In the genomic region with DNA sequence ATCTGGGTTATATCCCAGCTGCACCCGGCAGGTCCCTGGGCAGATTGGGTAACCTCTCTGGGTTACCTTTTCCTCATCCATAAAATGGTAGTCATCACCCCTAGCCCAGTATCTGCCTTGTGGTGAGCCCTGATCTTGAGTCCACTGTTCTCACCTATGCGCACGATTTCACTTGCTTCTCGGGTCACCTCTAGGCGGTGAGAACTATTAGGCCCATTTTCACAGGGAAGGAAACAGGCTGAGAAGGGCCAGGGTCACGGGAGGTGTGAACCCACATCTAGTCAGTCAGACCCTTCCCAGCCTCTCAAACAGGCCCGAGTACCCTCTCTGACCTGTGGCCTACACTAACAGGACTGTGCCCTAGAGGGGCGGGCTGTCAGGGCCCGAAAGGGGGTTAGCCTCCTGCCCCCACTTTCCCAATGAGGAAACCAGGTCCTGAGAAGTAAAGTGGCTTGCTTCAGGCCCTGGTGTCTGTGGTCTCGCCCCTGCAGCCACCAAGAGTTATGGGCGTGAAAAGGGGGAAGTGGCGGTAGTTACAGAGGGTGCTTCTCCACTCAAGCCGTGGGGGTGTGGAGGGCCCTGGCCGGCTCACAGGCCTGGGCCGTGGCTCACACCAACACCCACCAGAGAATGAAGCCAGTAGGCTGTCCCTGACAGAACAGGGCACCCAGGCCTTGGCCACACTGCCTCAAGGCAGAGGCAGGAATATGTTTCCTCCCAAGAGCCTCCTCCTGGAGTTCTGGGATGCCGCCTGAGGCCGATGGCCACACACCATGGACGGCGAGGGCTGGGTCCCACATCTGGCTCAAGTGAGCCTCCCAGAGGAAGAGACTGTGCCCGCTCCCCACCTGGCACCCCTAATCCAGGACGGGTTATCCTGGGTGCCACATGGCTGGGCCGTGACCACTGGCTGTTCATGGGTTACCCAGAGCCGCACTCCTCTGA, we compare ENCODE assay signal across 9 cellular contexts. TPM values are rescaled to one million over a fixed set of nuclear protein-coding genes. Genes with fewer than 3 reads are reported as not detected.
DNase-seq lines count a peak whose midpoint lies in the region; ATAC-seq lines count a peak whose summit lies in the region.
"Had no signal": no experiment of that assay in that cellular context is flagged by ENCODE, and none has a peak within 500 bp of the region (broad histone marks: within the 10 kb centered on the region; RNA-seq: fewer than 3 reads in every experiment).

No MANE protein-coding gene starts in this region.

- intact Hi-C loops in activated naive CD4-positive, alpha-beta T cell treated with anti-CD3 and anti-CD28 coated beads for 36 hours (cut with micrococcal nuclease) = no loop called here

- H3K4me3 Mint-ChIP-seq in activated naive CD4-positive, alpha-beta T cell treated with anti-CD3 and anti-CD28 coated beads for 36 hours = peak overlapping the region; percentile 61

- ATAC-seq in HG03175 (IDR thresholded peaks at IDR 0.05; ENCODE audit: unreplicated experiment) = peak; percentile 52
- peak; percentile 42 to 53 for ATAC-seq in activated naive CD4-positive, alpha-beta T cell treated with anti-CD3 and anti-CD28 coated beads, Interleukin-2, amount 50 U/mL, for 72 hours

- no peak for DNase-seq in activated naive CD4-positive, alpha-beta T cell treated with anti-CD3 and anti-CD28 coated beads for 36 hours
- no peak for DNase-seq in activated naive CD4-positive, alpha-beta T cell (lab: John Stamatoyannopoulos, UW)
- no peak for DNase-seq in activated naive CD4-positive, alpha-beta T cell treated with anti-CD3 and anti-CD28 coated beads, Interleukin-2, amount 50 U/mL, for 72 hours (ENCODE audit: low spot score in 2 of 2)
- DNase-seq in substantia nigra (lab: John Stamatoyannopoulos, UW) (peak in 5 of 49 donors; percentile 10 to 41 (median 34)), HUDEP-2 (lab: John Stamatoyannopoulos, UW; ENCODE audit: unreplicated experiment in 76 of 76) (no peak), 8988T (no peak)
- no peak for DNase-seq in effector CD8-positive, alpha-beta T cell (lab: John Stamatoyannopoulos, UW)

- peaks cover 94% of the 10 kb centered on the region for H3K4me1 Mint-ChIP-seq in activated naive CD4-positive, alpha-beta T cell treated with anti-CD3 and anti-CD28 coated beads for 36 hours (ENCODE audit: low read depth)

- peaks cover 21% of the 10 kb centered on the region for H3K36me3 Mint-ChIP-seq in activated naive CD4-positive, alpha-beta T cell treated with anti-CD3 and anti-CD28 coated beads for 36 hours (ENCODE audit: low read depth)
- peaks cover 0 to 22% of the 10 kb centered on the region in 2 donors for H3K36me3 Mint-ChIP-seq in activated naive CD4-positive, alpha-beta T cell treated with anti-CD3 and anti-CD28 coated beads, Interleukin-2, amount 50 U/mL, for 72 hours

- no peaks in the 10 kb centered on the region for H3K9me3 Mint-ChIP-seq in activated naive CD4-positive, alpha-beta T cell treated with anti-CD3 and anti-CD28 coated beads for 36 hours
- no peaks in the 10 kb centered on the region for H3K9me3 Mint-ChIP-seq in activated naive CD4-positive, alpha-beta T cell treated with anti-CD3 and anti-CD28 coated beads, Interleukin-2, amount 50 U/mL, for 72 hours

- CTCF ChIA-PET in activated naive CD4-positive, alpha-beta T cell treated with anti-CD3 and anti-CD28 coated beads for 36 hours (lab: Charles Lee) = interaction anchor here (1.1 to 2.1 kb wide), 6 partner anchors 9 to 41 kb away, joined by 3 to 21 read pairs (median 10); a partner anchor contains a TSS

- peak overlapping the region; percentile 35 for H3K27ac ChIP-seq in substantia nigra (ENCODE audit: low read depth, low read length, poor library complexity, severe bottlenecking)
- H3K27ac ChIP-seq: C4-2B had no signal

- H3K27ac Mint-ChIP-seq in activated naive CD4-positive, alpha-beta T cell treated with anti-CD3 and anti-CD28 coated beads for 36 hours = peak overlapping the region; percentile 89
- peak overlapping the region; percentile 86 to 93 for H3K27ac Mint-ChIP-seq in activated naive CD4-positive, alpha-beta T cell treated with anti-CD3 and anti-CD28 coated beads, Interleukin-2, amount 50 U/mL, for 72 hours

- no peaks in the 10 kb centered on the region for H3K27me3 Mint-ChIP-seq in activated naive CD4-positive, alpha-beta T cell treated with anti-CD3 and anti-CD28 coated beads for 36 hours (ENCODE audit: low read depth)

RNA-seq across cellular contexts. Expression of a gene that starts 19.5 kb away (rescaled TPM):
- 100 to 1,000 TPM in 1 of 2 experiments, 10 to 100 TPM in 1; 94.2 to 102 TPM for total RNA-seq in activated naive CD4-positive, alpha-beta T cell treated with anti-CD3 and anti-CD28 coated beads for 36 hours
- 100 to 1,000 TPM in 1 of 2 donors, 10 to 100 TPM in 1; 95.5 to 149 TPM for total RNA-seq in activated naive CD4-positive, alpha-beta T cell treated with anti-CD3 and anti-CD28 coated beads, Interleukin-2, amount 50 U/mL, for 72 hours

RNA-seq across cellular contexts. Expression of a gene that starts 56.5 kb away (rescaled TPM):
- 10 to 100 TPM; 21.9 to 24.9 TPM for total RNA-seq in activated naive CD4-positive, alpha-beta T cell treated with anti-CD3 and anti-CD28 coated beads for 36 hours
- total RNA-seq in activated naive CD4-positive, alpha-beta T cell treated with anti-CD3 and anti-CD28 coated beads, Interleukin-2, amount 50 U/mL, for 72 hours = 10 to 100 TPM in 1 of 2 donors, 1 to 10 TPM in 1; 6.9 to 27.1 TPM
